Comparison of ENCODE assay signal across 8 cellular contexts in the genomic region with DNA sequence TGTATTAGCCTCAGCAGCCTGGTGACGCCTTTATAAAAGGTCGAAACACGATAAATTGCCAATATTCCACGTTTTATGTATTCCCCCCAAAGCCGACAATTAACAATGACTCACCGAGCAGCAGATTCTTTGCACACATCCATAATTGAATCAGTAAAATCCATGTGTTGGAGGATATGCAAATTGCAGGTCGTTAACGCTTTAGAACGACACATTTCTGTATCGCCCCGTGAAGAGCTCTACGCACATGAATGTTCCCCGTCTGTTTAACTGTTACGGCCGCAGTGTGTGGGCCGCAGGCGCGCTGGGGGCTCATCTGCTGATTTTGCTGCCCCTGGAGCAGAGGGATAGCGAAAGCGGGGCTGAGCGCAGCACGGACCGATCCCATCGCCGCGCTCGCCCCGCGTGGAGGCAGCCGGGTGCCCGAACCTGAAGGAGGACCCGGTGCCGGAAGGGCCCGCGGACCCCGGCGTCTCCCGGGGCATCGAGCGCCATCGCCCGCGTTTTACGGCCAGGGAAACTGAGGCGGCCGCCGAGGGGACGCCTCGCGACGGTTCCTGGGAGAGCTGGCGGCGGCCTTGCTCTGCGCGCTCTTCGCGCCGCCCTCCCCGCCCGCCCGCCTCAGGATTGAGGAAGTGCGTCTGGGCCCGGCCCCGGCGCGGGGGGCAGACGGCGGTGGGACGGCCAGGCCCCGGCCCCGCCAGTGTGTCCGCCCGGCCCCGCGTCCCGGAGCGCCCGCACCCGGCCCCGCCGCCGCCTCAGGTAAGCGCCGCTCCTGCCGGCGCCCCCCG. TPM values are rescaled to one million over a fixed set of nuclear protein-coding genes. Genes with fewer than 3 reads are reported as not detected.
DNase-seq lines count a peak whose midpoint lies in the region; ATAC-seq and TF ChIP-seq lines count a peak whose summit lies in the region.

A gene with protein sequence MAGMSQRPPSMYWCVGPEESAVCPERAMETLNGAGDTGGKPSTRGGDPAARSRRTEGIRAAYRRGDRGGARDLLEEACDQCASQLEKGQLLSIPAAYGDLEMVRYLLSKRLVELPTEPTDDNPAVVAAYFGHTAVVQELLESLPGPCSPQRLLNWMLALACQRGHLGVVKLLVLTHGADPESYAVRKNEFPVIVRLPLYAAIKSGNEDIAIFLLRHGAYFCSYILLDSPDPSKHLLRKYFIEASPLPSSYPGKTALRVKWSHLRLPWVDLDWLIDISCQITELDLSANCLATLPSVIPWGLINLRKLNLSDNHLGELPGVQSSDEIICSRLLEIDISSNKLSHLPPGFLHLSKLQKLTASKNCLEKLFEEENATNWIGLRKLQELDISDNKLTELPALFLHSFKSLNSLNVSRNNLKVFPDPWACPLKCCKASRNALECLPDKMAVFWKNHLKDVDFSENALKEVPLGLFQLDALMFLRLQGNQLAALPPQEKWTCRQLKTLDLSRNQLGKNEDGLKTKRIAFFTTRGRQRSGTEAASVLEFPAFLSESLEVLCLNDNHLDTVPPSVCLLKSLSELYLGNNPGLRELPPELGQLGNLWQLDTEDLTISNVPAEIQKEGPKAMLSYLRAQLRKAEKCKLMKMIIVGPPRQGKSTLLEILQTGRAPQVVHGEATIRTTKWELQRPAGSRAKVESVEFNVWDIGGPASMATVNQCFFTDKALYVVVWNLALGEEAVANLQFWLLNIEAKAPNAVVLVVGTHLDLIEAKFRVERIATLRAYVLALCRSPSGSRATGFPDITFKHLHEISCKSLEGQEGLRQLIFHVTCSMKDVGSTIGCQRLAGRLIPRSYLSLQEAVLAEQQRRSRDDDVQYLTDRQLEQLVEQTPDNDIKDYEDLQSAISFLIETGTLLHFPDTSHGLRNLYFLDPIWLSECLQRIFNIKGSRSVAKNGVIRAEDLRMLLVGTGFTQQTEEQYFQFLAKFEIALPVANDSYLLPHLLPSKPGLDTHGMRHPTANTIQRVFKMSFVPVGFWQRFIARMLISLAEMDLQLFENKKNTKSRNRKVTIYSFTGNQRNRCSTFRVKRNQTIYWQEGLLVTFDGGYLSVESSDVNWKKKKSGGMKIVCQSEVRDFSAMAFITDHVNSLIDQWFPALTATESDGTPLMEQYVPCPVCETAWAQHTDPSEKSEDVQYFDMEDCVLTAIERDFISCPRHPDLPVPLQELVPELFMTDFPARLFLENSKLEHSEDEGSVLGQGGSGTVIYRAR (N-terminal part only) (plus strand): TSS at position 668 of the 791 bp plus-strand sequence. CDS start 5,276 bp downstream, outside the sequence.

- H3K27ac ChIP-seq in endodermal cell (ENCODE audit: low read depth, low read length) (no peak within 1 kb of the TSS), urinary bladder (ENCODE audit: low read depth) (peak within 1 kb of the TSS; percentile 64)

- no peaks in the 10 kb centered on the region for H3K9me3 ChIP-seq in endodermal cell (ENCODE audit: control insufficient read depth, low read length)

- H3K4me3 Mint-ChIP-seq in activated naive CD4-positive, alpha-beta T cell treated with anti-CD3 and anti-CD28 coated beads, Interleukin-2, amount 10 ng/mL, durations not matched to agents 7 days and 5 days: peak within 1 kb of the TSS; percentile 68
- peak within 1 kb of the TSS; percentile 58 for H3K4me3 Mint-ChIP-seq in endodermal cell

- H3K4me3 ChIP-seq in endodermal cell (ENCODE audit: low read length) (peak within 1 kb of the TSS; percentile 81), urinary bladder (ENCODE audit: low read depth, low read length) (peak within 1 kb of the TSS; percentile 85)

- H3K4me1 Mint-ChIP-seq in activated naive CD4-positive, alpha-beta T cell treated with anti-CD3 and anti-CD28 coated beads, Interleukin-2, amount 10 ng/mL, durations not matched to agents 7 days and 5 days: peaks cover 29% of the 10 kb centered on the region
- peaks cover 5% of the 10 kb centered on the region for H3K4me1 Mint-ChIP-seq in endodermal cell

- no peak within 1 kb of the TSS for H3K27ac Mint-ChIP-seq in activated naive CD4-positive, alpha-beta T cell treated with anti-CD3 and anti-CD28 coated beads, Interleukin-2, amount 10 ng/mL, durations not matched to agents 7 days and 5 days
- no peak within 1 kb of the TSS for H3K27ac Mint-ChIP-seq in endodermal cell

- WGBS in endodermal cell (ENCODE audit: insufficient coverage in 1 of 2, insufficient read length in 1 of 2), 2 experiments: 2 to 3% methylated on average over 41 to 87 of the region's 87 CpGs
- 2% methylated on average over 87 of the region's 87 CpGs for WGBS in urinary bladder

- H3K9ac ChIP-seq in endodermal cell (ENCODE audit: extremely low read depth, low read length, poor library complexity, severe bottlenecking): no peak within 1 kb of the TSS

- H3K27me3 ChIP-seq in endodermal cell (ENCODE audit: control insufficient read depth, insufficient read depth, low read length, poor library complexity, severe bottlenecking): peaks cover 65% of the 10 kb centered on the region

- CTCF ChIA-PET in activated naive CD4-positive, alpha-beta T cell treated with anti-CD3 and anti-CD28 coated beads, Interleukin-2, amount 10 ng/mL, durations not matched to agents 7 days and 5 days (lab: Charles Lee): interaction anchor here (0.9 to 5.7 kb wide), 13 partner anchors 9 to 371 kb away, joined by 3 to 148 read pairs (median 5); no protein-coding TSS in a partner anchor

- peak; percentile 34 for DNase-seq in activated naive CD4-positive, alpha-beta T cell treated with anti-CD3 and anti-CD28 coated beads, Interleukin-2, amount 10 ng/mL, durations not matched to agents 7 days and 5 days
- DNase-seq in activated naive CD4-positive, alpha-beta T cell (lab: John Stamatoyannopoulos, UW): no peak
- DNase-seq in SW480 (ENCODE audit: low spot score) (peak; percentile 59), endodermal cell (peak; percentile 72), mucosa of gallbladder (ENCODE audit: low spot score) (no peak), SW 1271 (lab: John Stamatoyannopoulos, UW) (no peak)

- peak; percentile 20 for ATAC-seq in HG03175 (IDR thresholded peaks at IDR 0.05; ENCODE audit: unreplicated experiment)

- no peaks in the 10 kb centered on the region for H3K36me3 Mint-ChIP-seq in activated naive CD4-positive, alpha-beta T cell treated with anti-CD3 and anti-CD28 coated beads, Interleukin-2, amount 10 ng/mL, durations not matched to agents 7 days and 5 days
- H3K36me3 Mint-ChIP-seq in endodermal cell (ENCODE audit: low read depth): peaks cover 12% of the 10 kb centered on the region

- H3K27me3 Mint-ChIP-seq in activated naive CD4-positive, alpha-beta T cell treated with anti-CD3 and anti-CD28 coated beads, Interleukin-2, amount 10 ng/mL, durations not matched to agents 7 days and 5 days: peaks cover 78% of the 10 kb centered on the region
- H3K27me3 Mint-ChIP-seq in endodermal cell (ENCODE audit: insufficient read depth): peaks cover 57% of the 10 kb centered on the region

- H3K36me3 ChIP-seq in endodermal cell (ENCODE audit: control insufficient read depth, insufficient read depth, low read length): no peaks in the 10 kb centered on the region
- H3K36me3 ChIP-seq in urinary bladder (ENCODE audit: insufficient read depth): no peaks in the 10 kb centered on the region

- no peaks in the 10 kb centered on the region for H3K9me3 Mint-ChIP-seq in activated naive CD4-positive, alpha-beta T cell treated with anti-CD3 and anti-CD28 coated beads, Interleukin-2, amount 10 ng/mL, durations not matched to agents 7 days and 5 days
- H3K9me3 Mint-ChIP-seq in endodermal cell: no peaks in the 10 kb centered on the region

- no peaks in the 10 kb centered on the region for H3K4me1 ChIP-seq in endodermal cell (ENCODE audit: control insufficient read depth, insufficient read depth, low read length)
- no peaks in the 10 kb centered on the region for H3K4me1 ChIP-seq in urinary bladder (ENCODE audit: insufficient read depth)

- TF ChIP-seq CTCF in endodermal cell (conservative IDR thresholded peaks at IDR 0.05): no peak

RNA-seq across cellular contexts. Expression of the gene that starts here (rescaled TPM):
- total RNA-seq in endodermal cell: 1 to 10 TPM; 2.7 to 5.1 TPM
- 0.36 TPM for polyA plus RNA-seq in endodermal cell (2013, experiment 1 of 2)
- polyA plus RNA-seq in endodermal cell (2013, experiment 2 of 2): 0.37 TPM
- total RNA-seq in mucosa of gallbladder: 15.7 TPM
- total RNA-seq in urinary bladder: 9.9 TPM
- 12.3 TPM for polyA plus RNA-seq in urinary bladder

Comparison
In these comparisons a context has a peak if more than half of its experiments do, and no peak if none do; other contexts are left out.
1. DNase-seq: peak in activated naive CD4-positive, alpha-beta T cell treated with anti-CD3 and anti-CD28 coated beads, Interleukin-2, amount 10 ng/mL, durations not matched to agents 7 days and 5 days (single experiment), SW480 (single experiment) and endodermal cell (single experiment); none in activated naive CD4-positive, alpha-beta T cell (0 of 4), mucosa of gallbladder (single experiment) and SW 1271 (0 of 2).